Comparison of ENCODE assay signal across 18 cellular contexts in the genomic region with DNA sequence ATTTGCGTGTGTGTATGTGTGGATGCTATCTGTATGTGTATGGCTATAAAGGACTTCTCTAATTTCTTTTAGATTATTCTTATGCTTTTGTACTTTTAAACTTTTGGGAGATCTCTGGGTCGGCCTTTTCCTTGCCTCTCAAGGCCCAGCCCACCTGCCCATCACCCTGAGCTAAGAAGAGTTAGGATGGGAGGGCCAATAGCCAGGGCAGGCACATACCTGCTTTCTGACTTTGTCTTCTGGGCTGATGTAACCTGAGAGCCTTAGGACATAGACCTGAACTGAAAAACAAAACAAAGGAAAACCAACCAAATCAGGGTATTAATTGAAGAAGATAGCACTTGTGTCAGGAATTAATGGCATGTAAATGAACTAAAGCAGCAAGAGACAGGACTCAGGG.
A peak's percentile ranks its signal among the peaks of the same experiment; 100 is the strongest.
DNase-seq lines count a peak whose midpoint lies in the region; ATAC-seq, FAIRE-seq and TF ChIP-seq lines count a peak whose summit lies in the region.
"Had no signal": no experiment of that assay in that cellular context is flagged by ENCODE, and none has a peak within 500 bp of the region (broad histone marks: within the 10 kb centered on the region; RNA-seq: fewer than 3 reads in every experiment).

No MANE protein-coding gene starts in this region.

- H4K12ac ChIP-seq in trophoblast cell (ENCODE audit: low read depth, low read length) = no peak overlapping the region

- H4K8ac ChIP-seq in H1 (ENCODE audit: extremely low read depth, insufficient read depth, low read length) (no peak overlapping the region), trophoblast cell (ENCODE audit: low read depth, low read length) (no peak overlapping the region)

- H4K20me1 ChIP-seq in H1 (replicated peaks in 1 of 2; ENCODE audit: control insufficient read depth in 1 of 2, insufficient read depth in 2 of 2, low read length in 2 of 2) = no peaks in the 10 kb centered on the region

- no peak for TF ChIP-seq POLR2A in H1 (IDR thresholded peaks at IDR 0.05; ENCODE audit: control extremely low read depth in 1 of 2, low read depth in 2 of 2, low read length in 2 of 2)

- 0 out of 3 replicates have a peak, but pooled peaks have one; percentile 46 for ATAC-seq in RWPE2 (ENCODE audit: low read depth)
- ATAC-seq in HG03159 (IDR thresholded peaks at IDR 0.05; ENCODE audit: unreplicated experiment) = no peak
- ATAC-seq: HCT116 had no signal

- TF ChIP-seq EP300 in H1 (IDR thresholded peaks at IDR 0.05; ENCODE audit: borderline replicate concordance in 1 of 2, low read depth in 2 of 2, low read length in 2 of 2) = no peak

- no peak overlapping the region for H2BK15ac ChIP-seq in H1 (ENCODE audit: low read length)

- peaks cover 7% of the 10 kb centered on the region for H3K9me3 ChIP-seq in RWPE2 (ENCODE audit: severe bottlenecking)
- H3K9me3 ChIP-seq in H1 (ENCODE audit: insufficient read depth in 2 of 2, low read depth in 1 of 2, low read length in 1 of 2) = no peaks in the 10 kb centered on the region
- H3K9me3 ChIP-seq in trophoblast cell (ENCODE audit: insufficient read depth, low read depth, low read length) = peaks cover 2% of the 10 kb centered on the region

- H3K23ac ChIP-seq in H1 (ENCODE audit: insufficient read length) = no peak overlapping the region
- H3K23ac ChIP-seq in trophoblast cell (ENCODE audit: low read length) = peak overlapping the region; percentile 96

- peak; percentile 28 for FAIRE-seq in H1 (lab: Jason Lieb, UNC)
- FAIRE-seq: GM12891, GM18507 had no signal

- WGBS in H1 (ENCODE audit: extremely low coverage in 1 of 2, insufficient coverage in 1 of 2, insufficient read length in 1 of 2, insufficient replicate concordance in 2 of 2, low coverage in 1 of 2, low lambda C conversion rate in 2 of 2, missing lambda C conversion rate in 1 of 2), 2 experiments = 83% methylated on average over 2 of the region's 2 CpGs; no CpG with 5 or more reads in 1 of the 2 experiments
- no CpG with 5 or more reads among the region's 2 CpGs for WGBS in trophoblast cell (ENCODE audit: extremely low coverage, insufficient coverage, insufficient read length)

- H3K9ac ChIP-seq in H1 (replicated peaks in 1 of 4; ENCODE audit: extremely low read depth in 1 of 4, low read depth in 3 of 4, low read length in 3 of 4) (no peak overlapping the region), trophoblast cell (ENCODE audit: low read length) (no peak overlapping the region)

- POLR2A ChIA-PET in H1 (lab: Charles Lee; ENCODE audit: partially characterized antibody) = interaction anchor here (0.6 kb wide), 1 partner anchor 60 kb away, joined by 3 read pairs; no protein-coding TSS in a partner anchor

- H3K23me2 ChIP-seq in H1 (ENCODE audit: low read depth, low read length) = peaks cover 2% of the 10 kb centered on the region; the same call in 1 of the 2 replicates

- H3K27me3 ChIP-seq in RWPE2 (ENCODE audit: insufficient read depth, poor library complexity, severe bottlenecking) (no peaks in the 10 kb centered on the region), H1 (replicated peaks in 1 of 4; ENCODE audit: control insufficient read depth in 3 of 4, extremely low read depth in 1 of 4, insufficient read depth in 3 of 4, low read length in 3 of 4) (no peaks in the 10 kb centered on the region), trophoblast cell (ENCODE audit: insufficient read depth, low read length) (no peaks in the 10 kb centered on the region)

- H3K36me3 ChIP-seq in RWPE2 (ENCODE audit: low read depth) (no peaks in the 10 kb centered on the region), H1 (ENCODE audit: control insufficient read depth in 2 of 4, insufficient read depth in 4 of 4, low read length in 3 of 4) (no peaks in the 10 kb centered on the region), trophoblast cell (ENCODE audit: control insufficient read depth in 1 of 2, insufficient read depth in 2 of 2, low read length in 2 of 2) (no peaks in the 10 kb centered on the region)

- no peak for TF ChIP-seq CTCF in RWPE2 (IDR thresholded peaks at IDR 0.05; ENCODE audit: poor library complexity, severe bottlenecking)
- no peak for TF ChIP-seq CTCF in H1 (IDR thresholded peaks at IDR 0.05; ENCODE audit: control extremely low read depth in 1 of 3, insufficient read depth in 1 of 3, low read depth in 1 of 3, low read length in 3 of 3)

- H3K4me1 ChIP-seq in RWPE2 (ENCODE audit: insufficient read depth, poor library complexity, severe bottlenecking) = no peaks in the 10 kb centered on the region
- peaks cover 0 to 4% (median 1%) of the 10 kb centered on the region in 4 experiments; a peak in 3 of 7 replicates for H3K4me1 ChIP-seq in H1 (replicated peaks in 1 of 4; ENCODE audit: control insufficient read depth in 3 of 4, insufficient read depth in 4 of 4, low read length in 3 of 4)
- H3K4me1 ChIP-seq in trophoblast cell (ENCODE audit: control insufficient read depth in 1 of 2, insufficient read depth in 2 of 2, low read length in 2 of 2) = no peaks in the 10 kb centered on the region

- H2BK20ac ChIP-seq in H1 (ENCODE audit: low read length) = no peak overlapping the region

- H3K27ac ChIP-seq in RWPE2 (ENCODE audit: poor library complexity, severe bottlenecking) (no peak overlapping the region), H1 (ENCODE audit: low read depth, low read length) (no peak overlapping the region), trophoblast cell (ENCODE audit: low read depth, low read length) (no peak overlapping the region)

- H2AK5ac ChIP-seq in H1 (ENCODE audit: low read depth, low read length) (peak overlapping the region; percentile 85; the same call in 1 of the 2 replicates), trophoblast cell (ENCODE audit: low read length) (no peak overlapping the region)

- no peak overlapping the region for H3K14ac ChIP-seq in H1 (ENCODE audit: insufficient read length)
- H3K14ac ChIP-seq in trophoblast cell (ENCODE audit: low read length) = no peak overlapping the region

- no peak overlapping the region for H3K56ac ChIP-seq in H1 (replicated peaks; ENCODE audit: insufficient read length, low read depth, low read length)

- no peak for DNase-seq in RWPE2 (ENCODE audit: low spot score)
- DNase-seq in H1 (ENCODE audit: low read depth in 1 of 2, low spot score in 2 of 2) = no peak
- no peak for DNase-seq in trophoblast cell
- no peak for DNase-seq in activated T-cell treated with anti-CD3 and anti-CD28 coated beads for 4 hours
- DNase-seq in cortex of kidney (lab: John Stamatoyannopoulos, UW) = no peak
- DNase-seq: C1 segment of cervical spinal cord; Calu3; CD4-positive, alpha-beta memory T cell; COR-L47; DMS53; DMS79 treated with DMSO at 0.1 percent for 48 hours; GF-D8; GOT3; H7 had no signal

- no peak overlapping the region for H4K91ac ChIP-seq in H1 (replicated peaks; ENCODE audit: insufficient read length, low read length)
- no peak overlapping the region for H4K91ac ChIP-seq in trophoblast cell (ENCODE audit: low read depth, low read length)

- H3K18ac ChIP-seq in H1 (ENCODE audit: extremely low read depth, low read length) (no peak overlapping the region), trophoblast cell (ENCODE audit: low read length) (no peak overlapping the region)

- CTCF ChIA-PET in H1 (lab: Charles Lee; ENCODE audit: partially characterized antibody) = no interaction called here

- no peak for TF ChIP-seq RAD21 in H1 (IDR thresholded peaks at IDR 0.05 in 1 of 2, conservative IDR thresholded peaks at IDR 0.05 in 1 of 2; ENCODE audit: low read depth in 2 of 2, low read length in 2 of 2)

- no peak overlapping the region for H3K4me3 ChIP-seq in RWPE2 (ENCODE audit: severe bottlenecking)
- no peak overlapping the region for H3K4me3 ChIP-seq in H1 (ENCODE audit: extremely low read depth in 1 of 4, insufficient read depth in 2 of 4, low read depth in 3 of 4, low read length in 4 of 4)
- H3K4me3 ChIP-seq in trophoblast cell (ENCODE audit: low read depth, low read length) = no peak overlapping the region

- H3K4me2 ChIP-seq in H1 (ENCODE audit: insufficient read depth in 1 of 2, low read depth in 2 of 2, low read length in 2 of 2) = no peak overlapping the region
- H3K4me2 ChIP-seq in trophoblast cell (ENCODE audit: low read length) = no peak overlapping the region

- no peak overlapping the region for H2BK12ac ChIP-seq in H1 (ENCODE audit: low read depth, low read length)
- no peak overlapping the region for H2BK12ac ChIP-seq in trophoblast cell (ENCODE audit: low read length)

- H3K79me1 ChIP-seq in H1 (ENCODE audit: low read depth, low read length) (no peaks in the 10 kb centered on the region), trophoblast cell (ENCODE audit: low read length) (no peaks in the 10 kb centered on the region)

- no peak overlapping the region for H4K5ac ChIP-seq in H1 (ENCODE audit: insufficient read length, low read depth, low read length)

- no peak overlapping the region for H2BK120ac ChIP-seq in H1 (replicated peaks; ENCODE audit: low read depth, low read length)
- no peak overlapping the region for H2BK120ac ChIP-seq in trophoblast cell (ENCODE audit: insufficient read depth, low read length, poor library complexity)

- no peak overlapping the region for H3K4ac ChIP-seq in H1 (replicated peaks; ENCODE audit: insufficient read length, low read depth, low read length)
- H3K4ac ChIP-seq in trophoblast cell (ENCODE audit: low read depth, low read length) = no peak overlapping the region

- H3K79me2 ChIP-seq in H1 (ENCODE audit: control insufficient read depth in 1 of 2, insufficient read depth in 2 of 2, low read length in 2 of 2) (no peaks in the 10 kb centered on the region), trophoblast cell (ENCODE audit: control insufficient read depth, insufficient read depth, low read length, poor library complexity) (no peaks in the 10 kb centered on the region)

- H2BK5ac ChIP-seq in H1 (ENCODE audit: low read depth, low read length) (no peak overlapping the region), trophoblast cell (ENCODE audit: low read depth, low read length, poor library complexity) (no peak overlapping the region)

- H2AFZ ChIP-seq in H1 (ENCODE audit: low read length) = no peak overlapping the region
- no peak overlapping the region for H2AFZ ChIP-seq in trophoblast cell (ENCODE audit: insufficient read depth, low read length, poor library complexity)

TF ChIP-seq in H1, 55 proteins besides CTCF, POLR2A, EP300 and RAD21 (continues in another document):
- no peak for TF ChIP-seq SRF (IDR thresholded peaks at IDR 0.05; ENCODE audit: low read depth, low read length)
- no peak for TF ChIP-seq RFX5 (IDR thresholded peaks at IDR 0.05; ENCODE audit: borderline replicate concordance, low read depth, low read length)
- TF ChIP-seq FOSL1 (IDR thresholded peaks at IDR 0.05; ENCODE audit: insufficient read depth, low read depth, low read length) = no peak
- TF ChIP-seq, protein P1, sequence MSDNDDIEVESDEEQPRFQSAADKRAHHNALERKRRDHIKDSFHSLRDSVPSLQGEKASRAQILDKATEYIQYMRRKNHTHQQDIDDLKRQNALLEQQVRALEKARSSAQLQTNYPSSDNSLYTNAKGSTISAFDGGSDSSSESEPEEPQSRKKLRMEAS (IDR thresholded peaks at IDR 0.05) = no peak
- TF ChIP-seq TBP (IDR thresholded peaks at IDR 0.05; ENCODE audit: low read depth, low read length) = no peak
- no peak for TF ChIP-seq CBX5 (IDR thresholded peaks at IDR 0.05; ENCODE audit: low read depth, low read length)
- TF ChIP-seq MAFK (IDR thresholded peaks at IDR 0.05; ENCODE audit: low read depth, low read length) = no peak
- TF ChIP-seq BRCA1 (IDR thresholded peaks at IDR 0.05; ENCODE audit: low read depth, low read length) = no peak
- TF ChIP-seq JUND (IDR thresholded peaks at IDR 0.05; ENCODE audit: low read length) = no peak
